In the genomic region with DNA sequence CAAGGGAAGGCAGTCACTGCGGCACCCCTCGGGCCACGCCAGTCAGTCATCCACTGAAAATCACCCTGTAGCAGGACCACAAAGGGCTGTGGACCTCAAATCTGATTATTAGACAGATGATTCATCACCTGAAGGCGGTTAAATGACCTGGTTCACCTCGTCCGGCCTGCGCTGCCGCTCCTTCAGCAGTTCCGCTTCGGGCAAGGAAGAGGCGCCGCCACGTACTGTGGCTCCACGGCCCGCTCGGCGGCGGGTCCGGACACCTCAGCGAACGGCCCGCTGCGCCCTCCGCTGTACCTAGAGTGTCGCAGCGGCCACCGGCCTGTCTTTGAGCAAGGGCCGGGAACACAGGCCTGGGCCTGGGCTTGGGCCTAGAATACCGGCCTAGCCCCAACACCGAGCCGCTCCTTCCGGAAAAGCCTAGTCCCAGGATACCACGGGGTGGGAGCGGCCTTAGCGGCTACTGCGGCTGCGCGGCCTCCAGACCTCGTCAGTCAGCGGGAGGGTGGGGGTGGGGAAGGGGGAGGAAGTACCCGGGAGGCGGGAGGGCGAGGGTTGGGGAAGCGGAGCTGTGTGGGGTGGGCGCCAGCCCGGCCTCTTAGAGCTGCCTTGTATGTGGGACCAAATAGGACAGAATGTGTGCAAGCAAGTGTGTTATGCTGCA, we compare ENCODE assay signal across 8 cellular contexts.
DNase-seq lines count a peak whose midpoint lies in the region; ATAC-seq lines count a peak whose summit lies in the region.

Gene KLHL9 (minus strand): TSS at position 436 of the 664 bp plus-strand sequence. CDS start 545 bp downstream, outside the sequence.

- H3K9me3 ChIP-seq in neuron (ENCODE audit: low read length): no peaks in the 10 kb centered on the region

- no peaks in the 10 kb centered on the region for H3K27me3 ChIP-seq in neuron (ENCODE audit: insufficient read depth, low read length)

- peak within 1 kb of the TSS; percentile 66 for H2AFZ ChIP-seq in neuron (ENCODE audit: low read depth, low read length)

- peak; percentile 92 for DNase-seq in DMS53 (lab: John Stamatoyannopoulos, UW)
- peak; percentile 88 for DNase-seq in KBM-7
- peak; percentile 92 for DNase-seq in RKO (ENCODE audit: low spot score)
- DNase-seq in activated gamma-delta T cell treated with Interleukin-2 at 50 U/mL for 16 hours: peak; percentile 81
- DNase-seq in foreskin melanocyte: peak; percentile 83
- DNase-seq in stromal cell of bone marrow (ENCODE audit: low read depth): peak; percentile 87

- in situ Hi-C loops in KBM-7 (cut with MboI; ENCODE audit: low pct_unique_long_range_greater_than_20kb, low sequenced_read_pairs): no loop called here

- H3K4me3 ChIP-seq in neuron (ENCODE audit: low read length): peak within 1 kb of the TSS; percentile 70

- peak; percentile 90 for ATAC-seq in GM21619 (IDR thresholded peaks at IDR 0.05; ENCODE audit: unreplicated experiment)

- H3K4me1 ChIP-seq in neuron (ENCODE audit: insufficient read depth, low read length): peaks cover 28% of the 10 kb centered on the region

- H3K36me3 ChIP-seq in neuron (ENCODE audit: insufficient read depth, low read length): peaks cover 16% of the 10 kb centered on the region

Comparison
In these comparisons a context has a peak if more than half of its experiments do, and no peak if none do; other contexts are left out.
1. Peak in every context shown above with its lines: DNase-seq, ATAC-seq and H3K4me3 ChIP-seq.